8 cellular contexts compared by ENCODE assay signal in genomic region chr1:43389326-43390313, GRCh38. TPM values are rescaled to one million over a fixed set of nuclear protein-coding genes. Genes with fewer than 3 reads are reported as not detected.
A peak's percentile ranks its signal among the peaks of the same experiment; 100 is the strongest.
DNase-seq lines count a peak whose midpoint lies in the region; ATAC-seq and TF ChIP-seq lines count a peak whose summit lies in the region.

TSS of gene MED8 (minus strand) at chr1:43389800. CDS start at chr1:43389764, 36 bp downstream.
TSS of gene SZT2 (plus strand) at chr1:43389899. CDS start at chr1:43389969, 70 bp downstream.

- H3K9ac ChIP-seq in KMS-11 (peak within 1 kb of the TSS; percentile 49), mucosa of stomach (ENCODE audit: low read length) (peak within 1 kb of the TSS; percentile 95)

- in situ Hi-C loops in Panc1 (cut with HindIII; ENCODE audit: low pct_unique_long_range_greater_than_20kb, low sequenced_read_pairs), result no loop called here

- intact Hi-C loops in Panc1 (cut with micrococcal nuclease; ENCODE audit: unreplicated experiment), result no loop called here

- DNase-seq in DMS153 treated with DMSO at 0.1 percent for 48 hours (lab: John Stamatoyannopoulos, UW; ENCODE audit: unreplicated experiment) (peak; percentile 98), Panc1 (ENCODE audit: low read depth, low spot score) (peak; percentile 90)
- peak; percentile 89 for DNase-seq in activated T-cell treated with anti-CD3 and anti-CD28 coated beads, Interleukin-2, amount 50 U/mL, for 4 hours
- DNase-seq in stimulated activated CD8-positive, alpha-beta memory T cell treated with anti-CD3 and anti-CD28 coated beads, Interleukin-4, amount 100 ng/mL, for 48 hours, result peak; percentile 96

- peaks cover 42% of the 10 kb centered on the region for H3K4me1 Mint-ChIP-seq in activated T-cell treated with anti-CD3 and anti-CD28 coated beads, Interleukin-2, amount 50 U/mL, for 4 hours (ENCODE audit: low read depth)

- H3K36me3 ChIP-seq in KMS-11 (ENCODE audit: insufficient read depth), result no peaks in the 10 kb centered on the region; the same call in 1 of the 2 replicates
- peaks cover 20% of the 10 kb centered on the region; the same call in 1 of the 2 replicates for H3K36me3 ChIP-seq in Panc1 (ENCODE audit: control insufficient read depth, insufficient read depth, low read length)
- peaks cover 5 to 12% of the 10 kb centered on the region in 2 donors for H3K36me3 ChIP-seq in esophagus (ENCODE audit: control insufficient read depth in 2 of 2, insufficient read depth in 2 of 2, low read length in 1 of 2)
- peaks cover 8% of the 10 kb centered on the region for H3K36me3 ChIP-seq in mucosa of stomach (ENCODE audit: control insufficient read depth, insufficient read depth, low read length)

- TF ChIP-seq CTCF in KMS-11 (conservative IDR thresholded peaks at IDR 0.05; ENCODE audit: low read depth, low read length) (no peak), Panc1 (IDR thresholded peaks at IDR 0.05) (no peak)

- CTCF ChIA-PET in Panc1 (lab: Charles Lee), result no interaction called here

- H3K79me2 ChIP-seq in KMS-11 (ENCODE audit: insufficient read depth, low read depth), result peaks cover 33% of the 10 kb centered on the region

- H3K4me3 Mint-ChIP-seq in activated T-cell treated with anti-CD3 and anti-CD28 coated beads, Interleukin-2, amount 50 U/mL, for 4 hours, result peak within 1 kb of the TSS; percentile 99

- no peaks in the 10 kb centered on the region for H3K9me3 Mint-ChIP-seq in activated T-cell treated with anti-CD3 and anti-CD28 coated beads, Interleukin-2, amount 50 U/mL, for 4 hours

- no peaks in the 10 kb centered on the region for H3K27me3 Mint-ChIP-seq in activated T-cell treated with anti-CD3 and anti-CD28 coated beads, Interleukin-2, amount 50 U/mL, for 4 hours (ENCODE audit: low read depth)

- peak within 1 kb of the TSS; percentile 37; the same call in 1 of the 2 replicates for H3K27ac ChIP-seq in KMS-11
- peak within 1 kb of the TSS; percentile 90 for H3K27ac ChIP-seq in Panc1 (ENCODE audit: low read length)
- H3K27ac ChIP-seq in esophagus (ENCODE audit: low read depth in 2 of 2, low read length in 1 of 2), result peak within 1 kb of the TSS; percentile 95 to 98

- H3K9me3 ChIP-seq in Panc1 (ENCODE audit: control insufficient read depth, insufficient read depth, low read depth, low read length) (no peaks in the 10 kb centered on the region), esophagus (ENCODE audit: control insufficient read depth in 2 of 2, insufficient read depth in 1 of 2, low read depth in 1 of 2, low read length in 1 of 2) (no peaks in the 10 kb centered on the region), mucosa of stomach (ENCODE audit: control insufficient read depth, low read length) (no peaks in the 10 kb centered on the region)

- H4K20me1 ChIP-seq in KMS-11 (ENCODE audit: insufficient read depth), result no peaks in the 10 kb centered on the region

- ATAC-seq in GM21723 (IDR thresholded peaks at IDR 0.05; ENCODE audit: unreplicated experiment) (peak; percentile 92), Panc1 (peak; percentile 99)
- ATAC-seq in activated T-cell treated with anti-CD3 and anti-CD28 coated beads, Interleukin-2, amount 50 U/mL, for 4 hours, result peak; percentile 97

- H3K4me1 ChIP-seq in KMS-11 (ENCODE audit: low read depth, poor library complexity, severe bottlenecking) (peaks cover 19% of the 10 kb centered on the region), Panc1 (ENCODE audit: control insufficient read depth, insufficient read depth, low read length) (peaks cover 14% of the 10 kb centered on the region), esophagus (ENCODE audit: control insufficient read depth in 2 of 2, insufficient read depth in 2 of 2, low read length in 1 of 2) (peaks cover 2 to 7% of the 10 kb centered on the region in 2 donors), mucosa of stomach (ENCODE audit: control insufficient read depth, insufficient read depth, low read length) (peaks cover 15% of the 10 kb centered on the region)

- POLR2A ChIA-PET in Panc1 (lab: Charles Lee), result interaction anchor here (0.7 kb wide), 1 partner anchor 122 kb away, joined by 7 read pairs; no protein-coding TSS in a partner anchor

- H3K4me3 ChIP-seq in KMS-11 (IDR thresholded peaks at IDR 0.05; ENCODE audit: insufficient read depth, low read depth, low read length) (peak within 1 kb of the TSS; percentile 87), Panc1 (ENCODE audit: low read depth in 2 of 2, low read length in 2 of 2) (peak within 1 kb of the TSS; percentile 73 to 81), esophagus (ENCODE audit: low read depth in 1 of 2, low read length in 2 of 2) (peak within 1 kb of the TSS; percentile 98), mucosa of stomach (ENCODE audit: low read length) (peak within 1 kb of the TSS; percentile 52)

- 0% methylated on average over 65 of the region's 65 CpGs for WGBS in esophagus, 2 donors

- peak within 1 kb of the TSS; percentile 93 for H3K4me2 ChIP-seq in KMS-11

- H3K36me3 Mint-ChIP-seq in activated T-cell treated with anti-CD3 and anti-CD28 coated beads, Interleukin-2, amount 50 U/mL, for 4 hours (ENCODE audit: insufficient read depth), result peaks cover 27% of the 10 kb centered on the region

- no peaks in the 10 kb centered on the region for H3K27me3 ChIP-seq in KMS-11 (ENCODE audit: insufficient read depth, low read depth)
- no peaks in the 10 kb centered on the region for H3K27me3 ChIP-seq in Panc1 (ENCODE audit: control insufficient read depth, insufficient read depth, low read length)
- H3K27me3 ChIP-seq in esophagus (ENCODE audit: control insufficient read depth in 1 of 2, insufficient read depth in 2 of 2, low read length in 2 of 2), result no peaks in the 10 kb centered on the region
- no peaks in the 10 kb centered on the region for H3K27me3 ChIP-seq in mucosa of stomach (ENCODE audit: control insufficient read depth, insufficient read depth, low read length)

- H2AFZ ChIP-seq in KMS-11 (ENCODE audit: low read depth), result peak within 1 kb of the TSS; percentile 88

- BruUV-seq in Panc1 (replicated peaks; lab: Mats Ljungman, UMichigan), result no TSS peak

RNA-seq across cellular contexts. Expression of gene MED8, which starts in this region (rescaled TPM):
- 50.8 TPM for total RNA-seq in Panc1 (2021; ENCODE audit: unreplicated experiment)
- polyA plus RNA-seq in Panc1 (2012; ENCODE audit: insufficient read length), result 57.0 TPM
- total RNA-seq in activated T-cell treated with anti-CD3 and anti-CD28 coated beads, Interleukin-2, amount 50 U/mL, for 4 hours, result 10 to 100 TPM; 49.8 to 59.1 (median 50.4) TPM
- 10 to 100 TPM; 32.3 to 50.1 TPM for polyA plus RNA-seq in esophagus

RNA-seq across cellular contexts. Expression of gene SZT2, which starts in this region (rescaled TPM):
- 40.2 TPM for total RNA-seq in Panc1 (2021; ENCODE audit: unreplicated experiment)
- polyA plus RNA-seq in Panc1 (2012; ENCODE audit: insufficient read length), result 17.8 TPM
- total RNA-seq in activated T-cell treated with anti-CD3 and anti-CD28 coated beads, Interleukin-2, amount 50 U/mL, for 4 hours, result 10 to 100 TPM; 37.1 to 44.2 (median 39.5) TPM
- 10 to 100 TPM in 1 of 2 donors, 1 to 10 TPM in 1; 9.8 to 39.3 TPM for polyA plus RNA-seq in esophagus

Comparison
In these comparisons a context has a peak if more than half of its experiments do, and no peak if none do; other contexts are left out.
1. Peak in every context shown above with its lines: DNase-seq, ATAC-seq, H3K4me3 ChIP-seq and H3K27ac ChIP-seq.
2. H3K27ac ChIP-seq: peak in every context shown above with its lines; median percentile 96 in esophagus; 90 in Panc1; 37 in KMS-11.